In the genomic region with DNA sequence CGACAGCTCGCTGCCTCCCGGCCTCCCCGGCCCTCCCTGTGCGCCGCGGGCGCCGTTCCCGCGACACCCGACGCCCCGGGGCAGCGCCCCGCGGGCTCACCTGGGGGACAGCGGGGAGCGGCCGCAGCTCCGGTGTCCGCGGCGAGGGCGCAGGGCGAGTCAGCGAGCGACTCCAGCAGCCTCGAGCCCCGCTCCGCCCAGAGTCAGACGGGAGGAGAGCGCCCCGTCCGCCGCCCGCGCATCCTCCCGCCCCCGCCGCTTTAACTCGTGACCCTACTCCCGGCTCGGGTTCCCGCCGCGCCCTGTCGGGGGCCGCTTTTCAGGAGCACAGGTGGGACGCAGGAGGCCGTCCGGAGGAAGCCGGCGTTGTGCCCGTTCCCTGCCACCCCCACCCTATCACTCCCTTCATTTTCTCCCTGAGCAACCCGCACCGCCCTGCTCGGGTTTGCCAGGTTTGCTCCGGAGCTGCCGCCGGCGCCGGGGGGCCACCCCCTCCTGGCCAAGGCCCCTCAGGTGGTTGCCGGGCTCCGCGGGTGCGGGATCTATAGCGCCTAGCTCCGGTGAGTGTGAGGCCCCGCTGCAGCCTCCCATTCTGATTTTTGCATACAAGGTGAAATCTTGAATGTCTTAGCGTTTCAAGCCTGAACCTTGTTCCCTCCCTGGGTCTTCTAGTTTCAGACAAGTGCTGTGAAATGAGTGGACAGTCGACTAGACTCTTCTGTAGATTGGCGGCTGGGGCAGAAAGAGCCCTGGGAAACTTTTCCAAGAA, we compare ENCODE assay signal across 8 cellular contexts. TPM values are rescaled to one million over a fixed set of nuclear protein-coding genes. Genes with fewer than 3 reads are reported as not detected.
DNase-seq lines count a peak whose midpoint lies in the region; ATAC-seq and TF ChIP-seq lines count a peak whose summit lies in the region.

A gene with protein sequence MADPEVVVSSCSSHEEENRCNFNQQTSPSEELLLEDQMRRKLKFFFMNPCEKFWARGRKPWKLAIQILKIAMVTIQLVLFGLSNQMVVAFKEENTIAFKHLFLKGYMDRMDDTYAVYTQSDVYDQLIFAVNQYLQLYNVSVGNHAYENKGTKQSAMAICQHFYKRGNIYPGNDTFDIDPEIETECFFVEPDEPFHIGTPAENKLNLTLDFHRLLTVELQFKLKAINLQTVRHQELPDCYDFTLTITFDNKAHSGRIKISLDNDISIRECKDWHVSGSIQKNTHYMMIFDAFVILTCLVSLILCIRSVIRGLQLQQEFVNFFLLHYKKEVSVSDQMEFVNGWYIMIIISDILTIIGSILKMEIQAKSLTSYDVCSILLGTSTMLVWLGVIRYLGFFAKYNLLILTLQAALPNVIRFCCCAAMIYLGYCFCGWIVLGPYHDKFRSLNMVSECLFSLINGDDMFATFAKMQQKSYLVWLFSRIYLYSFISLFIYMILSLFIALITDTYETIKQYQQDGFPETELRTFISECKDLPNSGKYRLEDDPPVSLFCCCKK (minus strand): TSS at position 205 of the 769 bp plus-strand sequence. CDS start 3,140 bp downstream, outside the sequence.

- DNase-seq in 8988T (peak; percentile 19), NCI-H2196 (lab: John Stamatoyannopoulos, UW; ENCODE audit: unreplicated experiment) (peak; percentile 56), activated T-helper 1 cell treated with Interleukin-2 at 50 U/mL for 16 hours (ENCODE audit: low read depth) (peak; percentile 11), glutamatergic neuron (peak; percentile 66), prostate gland (ENCODE audit: low spot score) (peak; percentile 25), NAMALWA (ENCODE audit: low spot score) (no peak)

- no peaks in the 10 kb centered on the region for H3K4me1 ChIP-seq in prostate gland (replicated peaks)

- TF ChIP-seq CTCF in glutamatergic neuron (IDR thresholded peaks at IDR 0.05; ENCODE audit: partially characterized antibody, unreplicated experiment) (no peak), prostate gland (IDR thresholded peaks at IDR 0.05) (no peak)

- peaks cover 4% of the 10 kb centered on the region for H3K9me3 Mint-ChIP-seq in glutamatergic neuron (ENCODE audit: unreplicated experiment)

- H3K27me3 Mint-ChIP-seq in glutamatergic neuron (ENCODE audit: unreplicated experiment) = peaks cover 11% of the 10 kb centered on the region

- peak within 1 kb of the TSS; percentile 86 for H3K4me3 Mint-ChIP-seq in glutamatergic neuron (ENCODE audit: unreplicated experiment)

- intact Hi-C loops in prostate gland (cut with DNase I) = no loop called here

- no peaks in the 10 kb centered on the region for H3K36me3 Mint-ChIP-seq in glutamatergic neuron (ENCODE audit: unreplicated experiment)

- H3K9me3 ChIP-seq in prostate gland = no peaks in the 10 kb centered on the region

- TF ChIP-seq POLR2A in prostate gland (IDR thresholded peaks at IDR 0.05) = no peak

- peak within 1 kb of the TSS; percentile 33 to 39 for H3K4me3 ChIP-seq in prostate gland

- 4% methylated on average over 32 of the region's 73 CpGs for WGBS in prostate gland

- ATAC-seq in GM18519 (IDR thresholded peaks at IDR 0.05; ENCODE audit: low FRiP score, unreplicated experiment) = peak; percentile 36
- peak; percentile 64 for ATAC-seq in HG02884 (IDR thresholded peaks at IDR 0.05; ENCODE audit: unreplicated experiment)

- H3K27me3 ChIP-seq in prostate gland (replicated peaks; ENCODE audit: insufficient read depth) = no peaks in the 10 kb centered on the region

- no peak within 1 kb of the TSS for H3K27ac ChIP-seq in prostate gland

- no peaks in the 10 kb centered on the region for H3K36me3 ChIP-seq in prostate gland

- no peak within 1 kb of the TSS for H3K27ac Mint-ChIP-seq in glutamatergic neuron (ENCODE audit: unreplicated experiment)

- H3K4me1 Mint-ChIP-seq in glutamatergic neuron (ENCODE audit: low read depth, unreplicated experiment) = peaks cover 4% of the 10 kb centered on the region

RNA-seq across cellular contexts. Expression of the gene that starts here (rescaled TPM):
- total RNA-seq in glutamatergic neuron (ENCODE audit: unreplicated experiment) (not detected), prostate gland (1 to 10 TPM in 1 of 2 donors, under 1 TPM in 1; 0.23 to 1.6 TPM)

Comparison
In these comparisons a context has a peak if more than half of its experiments do, and no peak if none do; other contexts are left out.
1. Peak in DNase-seq in glutamatergic neuron; RNA of the gene not detected or under 1 TPM.